Comparison of ENCODE assay signal across 8 cellular contexts in the genomic region with DNA sequence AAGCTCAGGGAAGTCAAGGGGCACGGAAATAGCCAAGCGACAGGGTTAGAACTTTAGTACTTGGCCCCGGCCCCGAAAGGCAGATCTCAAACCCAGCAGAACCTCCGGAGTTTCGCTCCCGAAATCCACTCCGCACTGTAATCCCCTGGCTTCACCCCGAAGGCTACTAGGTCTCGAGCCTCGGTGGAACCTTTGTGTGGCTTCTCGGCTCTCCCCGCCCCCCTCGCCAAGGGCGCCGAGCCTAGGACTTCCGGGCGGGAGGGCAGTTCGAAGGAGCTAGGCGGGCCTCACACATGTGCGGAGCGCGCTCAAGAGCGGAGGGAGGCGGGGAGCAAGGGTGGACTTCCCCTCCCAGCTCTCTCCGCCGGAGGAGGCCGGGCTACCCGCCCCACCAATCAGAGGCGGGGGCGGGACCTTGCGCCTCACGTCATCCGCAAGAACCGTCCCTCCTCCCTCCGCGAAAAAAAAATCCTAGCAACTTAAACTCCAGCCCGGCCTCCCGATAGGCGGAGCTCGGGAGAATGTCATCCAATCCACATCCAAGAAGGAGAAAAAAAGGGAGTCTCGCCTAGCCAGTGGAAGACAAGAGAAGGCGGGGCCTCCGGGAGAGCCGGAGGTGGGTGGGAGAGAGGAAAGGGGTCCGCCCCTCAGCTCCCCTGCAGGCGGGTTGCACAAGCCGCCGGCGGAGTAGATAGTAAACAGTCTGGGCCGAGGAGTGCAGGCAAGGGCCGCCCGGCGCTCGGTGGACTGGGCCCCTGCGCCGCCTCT. TPM values are rescaled to one million over a fixed set of nuclear protein-coding genes. Genes with fewer than 3 reads are reported as not detected.
DNase-seq lines count a peak whose midpoint lies in the region; ATAC-seq and TF ChIP-seq lines count a peak whose summit lies in the region.

No MANE protein-coding gene starts in this region.

- H3K4me3 ChIP-seq in OCI-LY1 (ENCODE audit: low read depth, low read length, poor library complexity, severe bottlenecking), result peak overlapping the region; percentile 70
- H3K4me3 ChIP-seq in mesodermal cell (ENCODE audit: extremely low read depth, insufficient read depth, low read length, poor library complexity, severe bottlenecking), result peak overlapping the region; percentile 98

- H3K79me2 ChIP-seq in OCI-LY1 (ENCODE audit: insufficient read depth, low read length), result peaks cover 14% of the 10 kb centered on the region

- H3K9me3 Mint-ChIP-seq in endothelial cell (ENCODE audit: unreplicated experiment), result no peaks in the 10 kb centered on the region

- peak overlapping the region; percentile 91 for H3K27ac ChIP-seq in OCI-LY1 (ENCODE audit: low read depth, low read length, poor library complexity, severe bottlenecking)
- H3K27ac ChIP-seq in mesodermal cell (ENCODE audit: low read depth, low read length, severe bottlenecking), result peak overlapping the region; percentile 98

- no peak overlapping the region for H2AFZ ChIP-seq in OCI-LY1 (ENCODE audit: low read length)

- TF ChIP-seq CTCF in OCI-LY1 (IDR thresholded peaks at IDR 0.05; ENCODE audit: low read length), result no peak
- TF ChIP-seq CTCF in endothelial cell (IDR thresholded peaks at IDR 0.05; ENCODE audit: unreplicated experiment), result no peak

- 0% methylated on average over 34 to 48 of the region's 57 CpGs for WGBS in mesodermal cell (ENCODE audit: insufficient coverage in 2 of 2), 2 experiments

- H3K9ac ChIP-seq in OCI-LY1 (ENCODE audit: low read length), result peak overlapping the region; percentile 92

- 0 out of 2 replicates have a peak, but pooled peaks cover 3% of the 10 kb centered on the region for H3F3A ChIP-seq in OCI-LY1 (ENCODE audit: insufficient read depth, low read length)

- ATAC-seq in GM21515 (IDR thresholded peaks at IDR 0.05; ENCODE audit: unreplicated experiment), result peak; percentile 30

- H3K36me3 Mint-ChIP-seq in endothelial cell (ENCODE audit: low read depth, unreplicated experiment), result no peaks in the 10 kb centered on the region

- no peaks in the 10 kb centered on the region for H3K9me2 ChIP-seq in OCI-LY1 (ENCODE audit: low read depth, low read length)

- H3K4me3 Mint-ChIP-seq in endothelial cell (ENCODE audit: unreplicated experiment), result peak overlapping the region; percentile 94

- H3K27me3 Mint-ChIP-seq in endothelial cell (ENCODE audit: unreplicated experiment), result peaks cover 14% of the 10 kb centered on the region

- H3K4me1 ChIP-seq in OCI-LY1 (ENCODE audit: insufficient read depth, low read length, severe bottlenecking), result peaks cover 25% of the 10 kb centered on the region
- peaks cover 9% of the 10 kb centered on the region for H3K4me1 ChIP-seq in mesodermal cell (ENCODE audit: control insufficient read depth, insufficient read depth, low read length, poor library complexity, severe bottlenecking)

- H3K9me3 ChIP-seq in OCI-LY1 (ENCODE audit: low read length), result no peaks in the 10 kb centered on the region
- H3K9me3 ChIP-seq in mesodermal cell (ENCODE audit: control insufficient read depth, low read length), result no peaks in the 10 kb centered on the region

- no peaks in the 10 kb centered on the region for H3K27me3 ChIP-seq in OCI-LY1 (ENCODE audit: insufficient read depth, low read length)

- peak overlapping the region; percentile 83 for H3K27ac Mint-ChIP-seq in endothelial cell (ENCODE audit: unreplicated experiment)

- peaks cover 26% of the 10 kb centered on the region for H3K4me1 Mint-ChIP-seq in endothelial cell (ENCODE audit: unreplicated experiment)

- DNase-seq in DMS 273 (lab: John Stamatoyannopoulos, UW; ENCODE audit: unreplicated experiment) (peak; percentile 99), HuH-7 (ENCODE audit: low spot score) (peak; percentile 98), activated T-cell treated with anti-CD3 and anti-CD28 coated beads for 1 hour (ENCODE audit: low read depth) (peak; percentile 93), endothelial cell (ENCODE audit: low spot score) (peak; percentile 95)
- peak; percentile 76 for DNase-seq in stimulated activated CD8-positive, alpha-beta memory T cell treated with anti-CD3 and anti-CD28 coated beads, Interleukin-15, amount 100 ng/mL, for 24 hours (ENCODE audit: low read depth)

- H3K36me3 ChIP-seq in OCI-LY1 (ENCODE audit: insufficient read depth, low read length) (no peaks in the 10 kb centered on the region), mesodermal cell (ENCODE audit: control insufficient read depth, insufficient read depth, low read length) (no peaks in the 10 kb centered on the region)

- H3K4me2 ChIP-seq in OCI-LY1 (ENCODE audit: low read length), result peak overlapping the region; percentile 96

- peaks cover 3% of the 10 kb centered on the region; the same call in 1 of the 2 replicates for H4K20me1 ChIP-seq in OCI-LY1 (ENCODE audit: insufficient read depth, low read length)

RNA-seq across cellular contexts. Expression of gene SIN3A, which starts 2.4 kb away (rescaled TPM):
- total RNA-seq in endothelial cell (ENCODE audit: unreplicated experiment), result 67.3 TPM
- polyA plus RNA-seq in mesodermal cell (2013, experiment 1 of 2), result 56.6 TPM
- polyA plus RNA-seq in mesodermal cell (2013, experiment 2 of 2), result 45.0 TPM

Comparison
In these comparisons a context has a peak if more than half of its experiments do, and no peak if none do; other contexts are left out.
1. Peak in every context shown above with its lines: DNase-seq, ATAC-seq, H3K4me3 ChIP-seq and H3K27ac ChIP-seq.